Comparison of ENCODE assay signal across 23 cellular contexts in genomic region chr5:61801174-61801573, GRCh38.
"Had no signal": no experiment of that assay in that cellular context is flagged by ENCODE, and none has a peak within 500 bp of the region (broad histone marks: within the 10 kb centered on the region; RNA-seq: fewer than 3 reads in every experiment).

No MANE protein-coding gene starts in this region.

- FAIRE-seq: endothelial cell of umbilical vein, kidney had no signal

- H3K36me3 Mint-ChIP-seq: naive thymus-derived CD8-positive, alpha-beta T cell had no signal

- H2AFZ ChIP-seq: hepatocyte had no signal

- H3K4me2 ChIP-seq: hepatocyte had no signal

- H3K4me3 Mint-ChIP-seq: endodermal cell; naive thymus-derived CD8-positive, alpha-beta T cell; neural crest cell had no signal

- H3K27ac Mint-ChIP-seq: endodermal cell; naive thymus-derived CD8-positive, alpha-beta T cell had no signal

- H3K27ac ChIP-seq: coronary artery, hepatocyte, sigmoid colon, skin epidermis, stomach, thoracic aorta had no signal

- H3K4me1 Mint-ChIP-seq: naive thymus-derived CD8-positive, alpha-beta T cell; neural crest cell had no signal

- H3K36me3 ChIP-seq: sigmoid colon, stomach, thoracic aorta had no signal

- H3K4me3 ChIP-seq: coronary artery, hepatocyte, mucosa of descending colon, sigmoid colon, skin epidermis, stomach, thoracic aorta had no signal

- H3K27me3 ChIP-seq: hepatocyte, sigmoid colon, stomach had no signal

- ATAC-seq: left cardiac atrium; mucosa of descending colon; naive thymus-derived CD8-positive, alpha-beta T cell had no signal

- DNase-seq: effector CD4-positive, alpha-beta T cell; endodermal cell; erythroblast; foreskin melanocyte; head of caudate nucleus; kidney; left cardiac atrium; mammary epithelial cell; naive thymus-derived CD8-positive, alpha-beta T cell; posterior cingulate gyrus; sigmoid colon; stimulated activated CD4-positive, alpha-beta T cell treated with anti-CD3 and anti-CD28 coated beads, Interleukin-12 subunit alpha, Interleukin-12 subunit beta, amount 100 ng/mL, for 4 hours; stimulated activated naive CD4-positive, alpha-beta T cell; stomach; substantia nigra; trophoblast cell had no signal

- H3K79me2 ChIP-seq: hepatocyte had no signal

- H3K9me3 ChIP-seq: mucosa of descending colon, sigmoid colon, stomach, thoracic aorta had no signal

- H3K9me3 Mint-ChIP-seq: endodermal cell; naive thymus-derived CD8-positive, alpha-beta T cell; neural crest cell had no signal
